In genomic region chr5:164798110-164798509, GRCh38 we compare ENCODE assay signal across 26 cellular contexts.
"Had no signal": no experiment of that assay in that cellular context is flagged by ENCODE, and none has a peak within 500 bp of the region (broad histone marks: within the 10 kb centered on the region; RNA-seq: fewer than 3 reads in every experiment).

No MANE protein-coding gene starts in this region.

- H3K4me3 Mint-ChIP-seq: dendritic cell treated with granulocyte-macrophage colony-stimulating factor and Interleukin-4, amounts not matched to agents 40 ng/mL and 50 ng/mL, for 4 days; effector memory CD8-positive, alpha-beta T cell; endodermal cell had no signal

- H3K4me1 ChIP-seq: colonic mucosa, esophagus muscularis mucosa, esophagus squamous epithelium, foreskin keratinocyte, gastrocnemius medialis, gastroesophageal sphincter, heart left ventricle, heart right ventricle had no signal

- H3K4me2 ChIP-seq: hepatocyte had no signal

- H2AFZ ChIP-seq: hepatocyte had no signal

- H3K27ac Mint-ChIP-seq: dendritic cell treated with granulocyte-macrophage colony-stimulating factor and Interleukin-4, amounts not matched to agents 40 ng/mL and 50 ng/mL, for 4 days; effector memory CD8-positive, alpha-beta T cell; endodermal cell had no signal

- H3K36me3 ChIP-seq: colonic mucosa, esophagus muscularis mucosa, esophagus squamous epithelium, gastrocnemius medialis, gastroesophageal sphincter, heart left ventricle, heart right ventricle had no signal

- H3K27me3 Mint-ChIP-seq: dendritic cell treated with granulocyte-macrophage colony-stimulating factor and Interleukin-4, amounts not matched to agents 40 ng/mL and 50 ng/mL, for 4 days; effector memory CD8-positive, alpha-beta T cell had no signal

- H3K4me1 Mint-ChIP-seq: endodermal cell had no signal

- H3K4me3 ChIP-seq: colonic mucosa, coronary artery, dorsolateral prefrontal cortex, esophagus muscularis mucosa, esophagus squamous epithelium, gastrocnemius medialis, gastroesophageal sphincter, heart left ventricle, heart right ventricle, hepatocyte had no signal

- DNase-seq: colonic mucosa; cortex of kidney; dermis blood vessel endothelial cell; dorsolateral prefrontal cortex; effector CD4-positive, alpha-beta T cell; effector CD8-positive, alpha-beta T cell; effector memory CD4-positive, alpha-beta T cell; effector memory CD8-positive, alpha-beta T cell; endodermal cell; erythroblast; esophagus squamous epithelium; foreskin fibroblast; foreskin keratinocyte; foreskin melanocyte; gastrocnemius medialis; glutamatergic neuron; head of caudate nucleus; heart left ventricle; heart right ventricle had no signal

- ATAC-seq: effector memory CD8-positive, alpha-beta T cell; esophagus mucosa; foreskin keratinocyte; gastrocnemius medialis; gastroesophageal sphincter; heart left ventricle; heart right ventricle had no signal

- H3K9me3 ChIP-seq: colonic mucosa, gastrocnemius medialis had no signal

- H3K79me2 ChIP-seq: hepatocyte had no signal

- H3K27ac ChIP-seq: colonic mucosa, coronary artery, dorsolateral prefrontal cortex, epithelial cell of prostate, esophagus muscularis mucosa, esophagus squamous epithelium, foreskin keratinocyte, gastrocnemius medialis, gastroesophageal sphincter, heart left ventricle, heart right ventricle, hepatocyte had no signal

- H3K27me3 ChIP-seq: colonic mucosa, esophagus muscularis mucosa, esophagus squamous epithelium, foreskin keratinocyte, gastrocnemius medialis, gastroesophageal sphincter, heart left ventricle, heart right ventricle, hepatocyte had no signal
